11 cellular contexts compared by ENCODE assay signal in the genomic region with DNA sequence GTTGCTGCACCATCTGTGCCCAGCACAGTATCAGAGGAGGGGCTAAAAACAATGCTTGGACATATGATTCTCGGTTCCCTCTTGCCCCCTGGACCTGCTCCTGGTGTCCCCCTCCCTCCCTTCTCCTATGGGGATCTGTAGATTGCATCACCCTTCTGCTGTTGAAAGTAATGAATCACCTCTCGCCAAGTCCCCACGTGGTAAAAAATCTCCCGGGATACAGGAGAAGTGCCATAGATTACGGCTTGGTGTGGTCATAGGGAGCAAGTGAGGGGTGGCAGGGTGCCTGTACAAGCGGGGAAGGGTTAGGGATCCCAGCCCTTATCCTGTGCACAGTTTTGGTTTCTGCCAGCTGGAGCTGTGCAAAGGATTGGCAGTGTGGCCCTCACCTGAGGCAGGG. TPM values are rescaled to one million over a fixed set of nuclear protein-coding genes. Genes with fewer than 3 reads are reported as not detected.
A peak's percentile ranks its signal among the peaks of the same experiment; 100 is the strongest.
DNase-seq lines count a peak whose midpoint lies in the region; ATAC-seq and TF ChIP-seq lines count a peak whose summit lies in the region.
"Had no signal": no experiment of that assay in that cellular context is flagged by ENCODE, and none has a peak within 500 bp of the region (broad histone marks: within the 10 kb centered on the region; RNA-seq: fewer than 3 reads in every experiment).

No MANE protein-coding gene starts in this region.

- WGBS in SK-N-SH (ENCODE audit: low lambda C conversion rate): 87% methylated on average over 6 of the region's 6 CpGs
- WGBS in upper lobe of left lung, 2 donors: 36 to 51% methylated on average over 6 of the region's 6 CpGs

- CTCF ChIA-PET in SK-N-SH (lab: Yijun Ruan, JAX): interaction anchor here (1.0 kb wide), 1 partner anchor 22 kb away, joined by 5 read pairs; no protein-coding TSS in a partner anchor

- no peak for TF ChIP-seq POLR2A in upper lobe of left lung (IDR thresholded peaks at IDR 0.05)

- no peaks in the 10 kb centered on the region for H4K20me1 ChIP-seq in SK-N-SH (ENCODE audit: insufficient read depth)

- H3K27me3 Mint-ChIP-seq in brain: peaks cover 3% of the 10 kb centered on the region
- H3K27me3 Mint-ChIP-seq: activated CD8-positive, alpha-beta memory T cell treated with anti-CD3 and anti-CD28 coated beads, Interleukin-2, amount 10 ng/mL, durations not matched to agents 7 days and 5 days had no signal

- H3K27ac Mint-ChIP-seq in brain: peak overlapping the region in 3 of 5 experiments; percentile 28 to 60 (median 33)
- H3K27ac Mint-ChIP-seq: activated CD8-positive, alpha-beta memory T cell treated with anti-CD3 and anti-CD28 coated beads, Interleukin-2, amount 10 ng/mL, durations not matched to agents 7 days and 5 days had no signal

- H3K9me3 Mint-ChIP-seq in brain: peaks cover 0 to 2% (median 0%) of the 10 kb centered on the region in 5 experiments

- H3F3A ChIP-seq in SK-N-SH (replicated peaks; ENCODE audit: insufficient read depth): peaks cover 5% of the 10 kb centered on the region

- H3K9me3 ChIP-seq in SK-N-SH (no peaks in the 10 kb centered on the region), upper lobe of left lung (no peaks in the 10 kb centered on the region)

- no peak overlapping the region for H2AFZ ChIP-seq in SK-N-SH (ENCODE audit: low read depth)

- H3K4me1 Mint-ChIP-seq in brain: peaks cover 55% of the 10 kb centered on the region
- H3K4me1 Mint-ChIP-seq: activated CD8-positive, alpha-beta memory T cell treated with anti-CD3 and anti-CD28 coated beads, Interleukin-2, amount 10 ng/mL, durations not matched to agents 7 days and 5 days had no signal

- TF ChIP-seq CTCF in SK-N-SH (IDR thresholded peaks at IDR 0.05) (no peak), brain (conservative IDR thresholded peaks at IDR 0.05) (no peak), upper lobe of left lung (IDR thresholded peaks at IDR 0.05) (no peak)

- no peaks in the 10 kb centered on the region for H3K9me2 ChIP-seq in SK-N-SH

- POLR2A ChIA-PET in SK-N-SH (lab: Yijun Ruan, JAX): no interaction called here

- H3K4me3 ChIP-seq in SK-N-SH (ENCODE audit: low read depth in 2 of 2, low read length in 1 of 2): no peak overlapping the region
- H3K4me3 ChIP-seq in upper lobe of left lung: no peak overlapping the region

- H3K36me3 Mint-ChIP-seq in brain: no peaks in the 10 kb centered on the region
- H3K36me3 Mint-ChIP-seq: activated CD8-positive, alpha-beta memory T cell treated with anti-CD3 and anti-CD28 coated beads, Interleukin-2, amount 10 ng/mL, durations not matched to agents 7 days and 5 days had no signal

- H3K9ac ChIP-seq in SK-N-SH: no peak overlapping the region

- DNase-seq in SK-N-SH (no peak), left ventricle myocardium superior (no peak), upper lobe of left lung (peak in 1 of 2 donors; percentile 74), hypothalamus (lab: John Stamatoyannopoulos, UW) (no peak)
- DNase-seq: activated CD8-positive, alpha-beta memory T cell treated with anti-CD3 and anti-CD28 coated beads, Interleukin-2, amount 10 ng/mL, durations not matched to agents 7 days and 5 days; NCI-H187 had no signal

- no peak for TF ChIP-seq EP300 in SK-N-SH (IDR thresholded peaks at IDR 0.05; ENCODE audit: borderline replicate concordance in 1 of 2, low read depth in 1 of 2, low read length in 1 of 2)
- peak in 1 of 4 donors; percentile 30 for TF ChIP-seq EP300 in upper lobe of left lung (IDR thresholded peaks at IDR 0.05)

- H3K4me3 Mint-ChIP-seq in brain: no peak overlapping the region
- H3K4me3 Mint-ChIP-seq: activated CD8-positive, alpha-beta memory T cell treated with anti-CD3 and anti-CD28 coated beads, Interleukin-2, amount 10 ng/mL, durations not matched to agents 7 days and 5 days had no signal

- H3K36me3 ChIP-seq in SK-N-SH (replicated peaks in 1 of 2; ENCODE audit: control insufficient read depth in 1 of 2, insufficient read depth in 2 of 2, low read length in 1 of 2) (no peaks in the 10 kb centered on the region), upper lobe of left lung (no peaks in the 10 kb centered on the region)

- H3K27ac ChIP-seq in SK-N-SH (ENCODE audit: low read depth in 2 of 2, low read length in 1 of 2): no peak overlapping the region
- peak overlapping the region; percentile 71 to 80 (median 78) for H3K27ac ChIP-seq in upper lobe of left lung

- H3K79me2 ChIP-seq in SK-N-SH (ENCODE audit: insufficient read depth): no peaks in the 10 kb centered on the region

- H3K4me1 ChIP-seq in SK-N-SH (ENCODE audit: control insufficient read depth in 1 of 2, insufficient read depth in 2 of 2, low read depth in 1 of 2, low read length in 1 of 2): peaks cover 3 to 45% of the 10 kb centered on the region in 2 experiments; a peak in 3 of 4 replicates
- peaks cover 33 to 62% (median 51%) of the 10 kb centered on the region in 4 donors for H3K4me1 ChIP-seq in upper lobe of left lung

- intact Hi-C loops in left ventricle myocardium superior (cut with micrococcal nuclease): no loop called here

- ATAC-seq in SK-N-SH treated with all-trans-retinoic acid at 6 μM for 48 hours (no peak), left ventricle myocardium superior (peak; percentile 57), upper lobe of left lung (ENCODE audit: low FRiP score in 2 of 2) (peak; percentile 2 to 23), HG02798 (IDR thresholded peaks at IDR 0.05; ENCODE audit: poor library complexity, unreplicated experiment) (no peak), GM19463 (IDR thresholded peaks at IDR 0.05; ENCODE audit: unreplicated experiment) (no peak)
- ATAC-seq: activated CD8-positive, alpha-beta memory T cell treated with anti-CD3 and anti-CD28 coated beads, Interleukin-2, amount 10 ng/mL, durations not matched to agents 7 days and 5 days; left lobe of liver had no signal

- no peak for TF ChIP-seq RAD21 in SK-N-SH (IDR thresholded peaks at IDR 0.05; ENCODE audit: low read length)

- H3K4me2 ChIP-seq in SK-N-SH: no peak overlapping the region

- H3K27me3 ChIP-seq in SK-N-SH (ENCODE audit: insufficient read depth) (no peaks in the 10 kb centered on the region), upper lobe of left lung (no peaks in the 10 kb centered on the region)

TF ChIP-seq in SK-N-SH, 30 proteins besides CTCF, POLR2A, EP300 and RAD21 (continues in another document):
- TF ChIP-seq, protein P1, sequence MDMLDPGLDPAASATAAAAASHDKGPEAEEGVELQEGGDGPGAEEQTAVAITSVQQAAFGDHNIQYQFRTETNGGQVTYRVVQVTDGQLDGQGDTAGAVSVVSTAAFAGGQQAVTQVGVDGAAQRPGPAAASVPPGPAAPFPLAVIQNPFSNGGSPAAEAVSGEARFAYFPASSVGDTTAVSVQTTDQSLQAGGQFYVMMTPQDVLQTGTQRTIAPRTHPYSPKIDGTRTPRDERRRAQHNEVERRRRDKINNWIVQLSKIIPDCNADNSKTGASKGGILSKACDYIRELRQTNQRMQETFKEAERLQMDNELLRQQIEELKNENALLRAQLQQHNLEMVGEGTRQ (IDR thresholded peaks at IDR 0.05; ENCODE audit: borderline replicate concordance, low read depth, low read length): no peak
- TF ChIP-seq FOSL2 (IDR thresholded peaks at IDR 0.05; ENCODE audit: borderline replicate concordance, low read depth): peak; percentile 30; the same call in 1 of the 2 replicates
- TF ChIP-seq, protein P2, sequence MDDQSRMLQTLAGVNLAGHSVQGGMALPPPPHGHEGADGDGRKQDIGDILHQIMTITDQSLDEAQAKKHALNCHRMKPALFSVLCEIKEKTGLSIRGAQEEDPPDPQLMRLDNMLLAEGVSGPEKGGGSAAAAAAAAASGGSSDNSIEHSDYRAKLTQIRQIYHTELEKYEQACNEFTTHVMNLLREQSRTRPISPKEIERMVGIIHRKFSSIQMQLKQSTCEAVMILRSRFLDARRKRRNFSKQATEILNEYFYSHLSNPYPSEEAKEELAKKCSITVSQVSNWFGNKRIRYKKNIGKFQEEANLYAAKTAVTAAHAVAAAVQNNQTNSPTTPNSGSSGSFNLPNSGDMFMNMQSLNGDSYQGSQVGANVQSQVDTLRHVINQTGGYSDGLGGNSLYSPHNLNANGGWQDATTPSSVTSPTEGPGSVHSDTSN (IDR thresholded peaks at IDR 0.05): 0 out of 2 replicates have a peak, but pooled peaks have one; percentile 17

TF ChIP-seq in SK-N-SH treated with all-trans-retinoic acid at 6 μM for 48 hours, 23 proteins besides CTCF, POLR2A, EP300 and RAD21 (continues in another document):
- TF ChIP-seq, protein P3, sequence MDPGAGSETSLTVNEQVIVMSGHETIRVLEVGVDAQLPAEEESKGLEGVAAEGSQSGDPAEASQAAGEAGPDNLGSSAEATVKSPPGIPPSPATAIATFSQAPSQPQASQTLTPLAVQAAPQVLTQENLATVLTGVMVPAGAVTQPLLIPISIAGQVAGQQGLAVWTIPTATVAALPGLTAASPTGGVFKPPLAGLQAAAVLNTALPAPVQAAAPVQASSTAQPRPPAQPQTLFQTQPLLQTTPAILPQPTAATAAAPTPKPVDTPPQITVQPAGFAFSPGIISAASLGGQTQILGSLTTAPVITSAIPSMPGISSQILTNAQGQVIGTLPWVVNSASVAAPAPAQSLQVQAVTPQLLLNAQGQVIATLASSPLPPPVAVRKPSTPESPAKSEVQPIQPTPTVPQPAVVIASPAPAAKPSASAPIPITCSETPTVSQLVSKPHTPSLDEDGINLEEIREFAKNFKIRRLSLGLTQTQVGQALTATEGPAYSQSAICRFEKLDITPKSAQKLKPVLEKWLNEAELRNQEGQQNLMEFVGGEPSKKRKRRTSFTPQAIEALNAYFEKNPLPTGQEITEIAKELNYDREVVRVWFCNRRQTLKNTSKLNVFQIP (CRISPR knock-in tag; IDR thresholded peaks at IDR 0.05; ENCODE audit: borderline replicate concordance, low read depth): no peak
- TF ChIP-seq CSDC2 (CRISPR knock-in tag; IDR thresholded peaks at IDR 0.05) (no peak), TOX (CRISPR knock-in tag; IDR thresholded peaks at IDR 0.05; ENCODE audit: borderline replicate concordance) (no peak), ZNF565 (CRISPR knock-in tag; conservative IDR thresholded peaks at IDR 0.05; ENCODE audit: low read depth) (no peak), TCF4 (CRISPR knock-in tag; IDR thresholded peaks at IDR 0.05; ENCODE audit: borderline replicate concordance) (no peak), ZNF8 (CRISPR knock-in tag; IDR thresholded peaks at IDR 0.05) (no peak)

RNA-seq across cellular contexts. Expression of a gene that starts 37.7 kb away (rescaled TPM):
- 163 and 185 TPM in 2 replicates for polyA plus RNA-seq in SK-N-SH (2012; rRNA removed)
- 91.0 and 115 TPM in 2 replicates for polyA plus RNA-seq in SK-N-SH (2012; cell fraction: cytosol; rRNA removed)
- 312 and 373 TPM in 2 replicates for polyA plus RNA-seq in SK-N-SH (2012; cell fraction: nucleus; rRNA removed)
- 23.5 TPM for polyA plus RNA-seq in brain (ENCODE audit: insufficient read depth, low read depth, low replicate concordance)
- 53.9 TPM for total RNA-seq in left ventricle myocardium superior
- 100 to 1,000 TPM in 5 of 6 donors, 10 to 100 TPM in 1; 73.3 to 179 (median 132) TPM for total RNA-seq in upper lobe of left lung
- total RNA-seq: activated CD8-positive, alpha-beta memory T cell treated with anti-CD3 and anti-CD28 coated beads, Interleukin-2, amount 10 ng/mL, durations not matched to agents 7 days and 5 days had no signal

Comparison
In these comparisons a context has a peak if more than half of its experiments do, and no peak if none do; other contexts are left out.
1. H3K27ac ChIP-seq: peak in upper lobe of left lung (4 of 4); none in SK-N-SH (0 of 2).
2. ATAC-seq: peak in left ventricle myocardium superior (single experiment) and upper lobe of left lung (2 of 2); none in SK-N-SH treated with all-trans-retinoic acid at 6 μM for 48 hours (single experiment), HG02798 (single experiment) and GM19463 (single experiment).